ENCODE assay signal across 22 cellular contexts in genomic region chr5:95794070-95794516, GRCh38. TPM values are rescaled to one million over a fixed set of nuclear protein-coding genes. Genes with fewer than 3 reads are reported as not detected.
A peak's percentile ranks its signal among the peaks of the same experiment; 100 is the strongest.
DNase-seq lines count a peak whose midpoint lies in the region; ATAC-seq, FAIRE-seq and TF ChIP-seq lines count a peak whose summit lies in the region.
"Had no signal": no experiment of that assay in that cellular context is flagged by ENCODE, and none has a peak within 500 bp of the region (broad histone marks: within the 10 kb centered on the region; RNA-seq: fewer than 3 reads in every experiment).

No MANE protein-coding gene starts in this region.

- 59 to 78% methylated on average over 3 of the region's 3 CpGs for WGBS in upper lobe of left lung, 2 donors

- intact Hi-C loops in endothelial cell of umbilical vein (cut with micrococcal nuclease): no loop called here
- intact Hi-C loops in cardiac septum (cut with DNase I): loop anchor here (10.0 kb wide), 1 partner anchor 541 kb away; no protein-coding TSS in a partner anchor

- TF ChIP-seq EP300 in upper lobe of left lung (IDR thresholded peaks at IDR 0.05): no peak

- dilution Hi-C loops in endothelial cell of umbilical vein (cut with MboI; ENCODE audit: extremely low pct_ligation_motif_present, low sequenced_read_pairs): no loop called here

- no peak for FAIRE-seq in endothelial cell of umbilical vein (lab: Jason Lieb, UNC)
- FAIRE-seq: frontal cortex, keratinocyte had no signal

- H4K20me1 ChIP-seq in endothelial cell of umbilical vein (replicated peaks; ENCODE audit: control insufficient read depth, extremely low read depth, insufficient read depth, low read length): no peaks in the 10 kb centered on the region

- H3K27ac ChIP-seq in endothelial cell of umbilical vein (ENCODE audit: insufficient read depth, low read depth, low read length) (no peak overlapping the region), neutrophil (peak overlapping the region; percentile 53), upper lobe of left lung (no peak overlapping the region)

- no peak overlapping the region for H3K4me2 ChIP-seq in endothelial cell of umbilical vein (ENCODE audit: insufficient read depth, low read length)

- peak; percentile 28 for DNase-seq in AG20443 (ENCODE audit: low spot score)
- DNase-seq in NCI-H226: peak; percentile 37
- DNase-seq in endothelial cell of umbilical vein (ENCODE audit: low read depth, low spot score): peak; percentile 5
- DNase-seq in cardiac septum (ENCODE audit: low spot score): no peak
- no peak for DNase-seq in upper lobe of left lung
- DNase-seq: activated CD4-positive, alpha-beta T cell treated with anti-CD3 and anti-CD28 coated beads for 48 hours; dermis blood vessel endothelial cell; DMS79 treated with DMSO at 0.1 percent for 48 hours; hypothalamus; naive B cell; NCI-H774; OCI-M1; T-cell had no signal

- no peaks in the 10 kb centered on the region for H3K79me2 ChIP-seq in endothelial cell of umbilical vein (ENCODE audit: control insufficient read depth, insufficient read depth, low read length)

- H3K9me1 ChIP-seq in endothelial cell of umbilical vein (replicated peaks; ENCODE audit: control insufficient read depth, extremely low read depth, insufficient read depth, low read length): no peaks in the 10 kb centered on the region

- CTCF ChIA-PET in endothelial cell of umbilical vein (lab: Charles Lee): no interaction called here

- H2AFZ ChIP-seq in endothelial cell of umbilical vein (ENCODE audit: low read depth, low read length): no peak overlapping the region

- BruUV-seq in endothelial cell of umbilical vein (replicated peaks; lab: Mats Ljungman, UMichigan): TSS peak; percentile 16

- H3K9me3 ChIP-seq in endothelial cell of umbilical vein (replicated peaks; ENCODE audit: control insufficient read depth, insufficient read depth, low read length) (no peaks in the 10 kb centered on the region), neutrophil (no peaks in the 10 kb centered on the region), upper lobe of left lung (no peaks in the 10 kb centered on the region)

- H3K4me1 ChIP-seq in endothelial cell of umbilical vein (ENCODE audit: control insufficient read depth, extremely low read depth, insufficient read depth, low read length) (no peaks in the 10 kb centered on the region), neutrophil (ENCODE audit: control insufficient read depth in 1 of 2, insufficient read depth in 1 of 2, low read depth in 1 of 2, low read length in 1 of 2) (peaks cover 30% of the 10 kb centered on the region in 2 experiments), upper lobe of left lung (no peaks in the 10 kb centered on the region)

- H3K27me3 ChIP-seq in endothelial cell of umbilical vein (ENCODE audit: control insufficient read depth in 2 of 2, insufficient read depth in 2 of 2, low read length in 2 of 2) (no peaks in the 10 kb centered on the region), neutrophil (no peaks in the 10 kb centered on the region), upper lobe of left lung (no peaks in the 10 kb centered on the region)

- H3K9ac ChIP-seq in endothelial cell of umbilical vein (replicated peaks; ENCODE audit: extremely low read depth, insufficient read depth, low read length): no peak overlapping the region

- POLR2A ChIA-PET in endothelial cell of umbilical vein (lab: Charles Lee): no interaction called here

- ATAC-seq in HG02852 (IDR thresholded peaks at IDR 0.05; ENCODE audit: unreplicated experiment): no peak
- no peak for ATAC-seq in upper lobe of left lung (ENCODE audit: low FRiP score in 2 of 2)
- no peak for ATAC-seq in GM18868 (IDR thresholded peaks at IDR 0.05; ENCODE audit: unreplicated experiment)
- ATAC-seq: Right ventricle myocardium inferior; sciatic nerve; stimulated activated memory B cell treated with anti-CD40 and anti-IgM and Interleukin-4, amounts not matched to agents 10 μg/mL and 1 μg/mL and 100 μg/mL, for 72 hours; T-cell had no signal

- TF ChIP-seq CTCF in endothelial cell of umbilical vein (IDR thresholded peaks at IDR 0.05; ENCODE audit: extremely low read depth in 1 of 2, insufficient read depth in 1 of 2, low read depth in 1 of 2, low read length in 2 of 2) (no peak), neutrophil (IDR thresholded peaks at IDR 0.05) (no peak), upper lobe of left lung (IDR thresholded peaks at IDR 0.05) (no peak)

- no peak overlapping the region for H3K4me3 ChIP-seq in endothelial cell of umbilical vein (replicated peaks in 1 of 3; ENCODE audit: insufficient read depth in 1 of 3, low read depth in 1 of 3, low read length in 3 of 3)
- no peak overlapping the region for H3K4me3 ChIP-seq in neutrophil (ENCODE audit: low read depth in 1 of 2, low read length in 1 of 2)
- no peak overlapping the region for H3K4me3 ChIP-seq in upper lobe of left lung
- H3K4me3 ChIP-seq: lung had no signal

- H3K36me3 ChIP-seq in endothelial cell of umbilical vein (ENCODE audit: control insufficient read depth in 2 of 2, extremely low read depth in 1 of 2, insufficient read depth in 2 of 2, low read length in 2 of 2) (no peaks in the 10 kb centered on the region), neutrophil (no peaks in the 10 kb centered on the region), upper lobe of left lung (peaks cover 0 to 16% (median 2%) of the 10 kb centered on the region in 4 donors)

- no peak for TF ChIP-seq POLR2A in endothelial cell of umbilical vein (IDR thresholded peaks at IDR 0.05; ENCODE audit: low read depth, low read length)
- no peak for TF ChIP-seq POLR2A in upper lobe of left lung (IDR thresholded peaks at IDR 0.05)

TF ChIP-seq in endothelial cell of umbilical vein, 7 proteins besides CTCF, POLR2A, EP300 and RAD21:
- no peak for TF ChIP-seq FOS (IDR thresholded peaks at IDR 0.05; ENCODE audit: borderline replicate concordance, insufficient read depth, low read length)
- no peak for TF ChIP-seq GATA2 (IDR thresholded peaks at IDR 0.05; ENCODE audit: insufficient read depth, insufficient read length, low read depth, low read length)
- TF ChIP-seq POLR2AphosphoS5 (IDR thresholded peaks at IDR 0.05; ENCODE audit: insufficient read depth, low read depth, low read length): no peak
- TF ChIP-seq MAX (IDR thresholded peaks at IDR 0.05; ENCODE audit: insufficient read depth, insufficient read length): no peak
- no peak for TF ChIP-seq EZH2 (IDR thresholded peaks at IDR 0.05; ENCODE audit: borderline replicate concordance, low read depth, low read length, severe bottlenecking)
- TF ChIP-seq MYC (IDR thresholded peaks at IDR 0.05; ENCODE audit: low read depth, low read length): no peak

RNA-seq across cellular contexts. Expression of gene GLRX, which starts 28.4 kb away (rescaled TPM):
- 13.3 and 14.2 TPM in 2 replicates for total RNA-seq in endothelial cell of umbilical vein
- polyA plus RNA-seq in endothelial cell of umbilical vein: 25.3 and 40.3 TPM in 2 replicates
- 38.3 and 39.9 TPM in 2 replicates for polyA plus RNA-seq in endothelial cell of umbilical vein (2011; cell fraction: cytosol; rRNA removed)
- polyA plus RNA-seq in endothelial cell of umbilical vein (2011; cell fraction: nucleus; rRNA removed): 15.2 and 17.1 TPM in 2 replicates
- 53.5 and 55.3 TPM in 2 replicates for polyA plus RNA-seq in endothelial cell of umbilical vein (2012)
- polyA minus RNA-seq in endothelial cell of umbilical vein: 25.6 and 34.3 TPM in 2 replicates
- 3.8 TPM for polyA minus RNA-seq in endothelial cell of umbilical vein (2011; cell fraction: cytosol; rRNA and poly(A)+ RNA removed)
- polyA minus RNA-seq in endothelial cell of umbilical vein (2011; cell fraction: nucleus; rRNA and poly(A)+ RNA removed): 10.3 and 14.7 TPM in 2 replicates
- 119 TPM for total RNA-seq in cardiac septum
- total RNA-seq in upper lobe of left lung: 10 to 100 TPM; 22.0 to 99.9 (median 78.5) TPM

Comparison
In these comparisons a context has a peak if more than half of its experiments do, and no peak if none do; other contexts are left out.
1. DNase-seq: peak in AG20443 (single experiment), NCI-H226 (single experiment) and endothelial cell of umbilical vein (single experiment); none in cardiac septum (single experiment) and upper lobe of left lung (0 of 2).